ENCODE assay signal across 19 cellular contexts in the genomic region with DNA sequence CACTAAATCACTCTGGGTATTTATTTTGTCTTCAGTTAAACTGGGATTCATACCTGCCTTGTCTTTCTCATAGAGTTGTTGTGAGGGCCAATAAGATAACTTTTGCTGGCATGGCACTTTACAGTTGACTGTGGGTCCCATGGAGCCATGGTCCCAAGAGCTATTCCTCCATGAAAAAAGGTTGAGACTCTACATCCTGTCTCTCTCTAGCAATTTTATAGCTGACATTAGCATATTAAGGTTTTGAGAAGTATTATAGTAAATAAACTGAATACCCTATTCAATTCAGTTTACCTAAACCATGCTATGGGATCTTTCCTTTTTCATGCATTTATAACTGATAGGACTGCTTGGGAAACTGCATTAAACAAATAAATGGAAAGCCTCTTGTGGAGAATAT.
"Had no signal": no experiment of that assay in that cellular context is flagged by ENCODE, and none has a peak within 500 bp of the region (broad histone marks: within the 10 kb centered on the region; RNA-seq: fewer than 3 reads in every experiment).

No MANE protein-coding gene starts in this region.

- H3K4me1 ChIP-seq: gastroesophageal sphincter, sigmoid colon had no signal

- H3K4me3 ChIP-seq: esophagus squamous epithelium, gastroesophageal sphincter, sigmoid colon, skin epidermis had no signal

- H3K9me3 Mint-ChIP-seq: dendritic cell treated with granulocyte-macrophage colony-stimulating factor and Interleukin-4, amounts not matched to agents 40 ng/mL and 50 ng/mL, for 4 days; natural killer cell; neural crest cell had no signal

- H3K27me3 ChIP-seq: esophagus squamous epithelium, gastroesophageal sphincter, sigmoid colon had no signal

- H3K4me1 Mint-ChIP-seq: natural killer cell, neural crest cell had no signal

- H3K27ac Mint-ChIP-seq: dendritic cell treated with granulocyte-macrophage colony-stimulating factor and Interleukin-4, amounts not matched to agents 40 ng/mL and 50 ng/mL, for 4 days; natural killer cell had no signal

- DNase-seq: esophagus squamous epithelium; foreskin fibroblast; glutamatergic neuron; islet precursor cell; mammary epithelial cell; natural killer cell; posterior cingulate gyrus; sigmoid colon; stimulated activated CD4-positive, alpha-beta T cell treated with anti-CD3 and anti-CD28 coated beads, Interleukin-2, amount 100 ng/mL, for 24 hours; stimulated activated CD4-positive, alpha-beta T cell treated with anti-CD3 and anti-CD28 coated beads, Interleukin-4, amount 100 ng/mL, for 4 hours; stimulated activated naive CD4-positive, alpha-beta T cell treated with Interleukin-2 at 50 U/mL for 16 hours; trophoblast cell had no signal

- ATAC-seq: gastroesophageal sphincter, left lobe of liver, natural killer cell had no signal

- H3K27me3 Mint-ChIP-seq: dendritic cell treated with granulocyte-macrophage colony-stimulating factor and Interleukin-4, amounts not matched to agents 40 ng/mL and 50 ng/mL, for 4 days had no signal

- H3K4me3 Mint-ChIP-seq: dendritic cell treated with granulocyte-macrophage colony-stimulating factor and Interleukin-4, amounts not matched to agents 40 ng/mL and 50 ng/mL, for 4 days; natural killer cell; neural crest cell had no signal

- H3K9me3 ChIP-seq: esophagus squamous epithelium, gastroesophageal sphincter, sigmoid colon had no signal

- FAIRE-seq: colon, urothelium cell line had no signal

- H3K27ac ChIP-seq: gastroesophageal sphincter, sigmoid colon, skin epidermis had no signal
